Comparison of ENCODE assay signal across 20 cellular contexts in the genomic region with DNA sequence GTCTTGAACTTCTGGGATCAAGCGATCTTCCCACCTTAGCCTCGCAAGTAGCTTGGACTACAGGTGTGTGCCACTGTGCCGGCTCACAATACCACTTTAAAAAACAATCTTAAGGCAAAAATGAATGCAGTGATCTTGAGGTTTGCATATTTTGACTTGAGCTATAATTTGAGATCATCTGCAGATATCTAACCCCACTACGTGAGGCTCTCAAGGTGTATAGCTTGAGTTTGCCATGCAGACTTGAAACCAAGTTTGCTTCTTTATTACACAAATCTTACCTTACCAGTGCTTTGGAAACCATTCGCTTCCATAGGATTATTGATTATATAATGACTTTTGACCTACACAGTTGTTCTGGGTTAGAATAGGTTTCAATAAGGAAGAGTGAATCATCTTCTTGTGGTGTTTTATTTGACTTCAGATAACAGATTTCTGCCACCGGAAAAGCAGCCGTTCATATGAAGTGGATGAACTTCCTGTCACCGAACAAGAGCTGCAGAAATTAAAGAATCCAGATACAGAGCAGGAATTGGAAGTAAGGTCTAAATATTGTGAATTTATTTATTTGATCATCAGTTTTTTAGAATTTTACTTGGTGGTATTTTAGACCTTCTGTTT.
DNase-seq lines count a peak whose midpoint lies in the region; ATAC-seq, FAIRE-seq and TF ChIP-seq lines count a peak whose summit lies in the region.
"Had no signal": no experiment of that assay in that cellular context is flagged by ENCODE, and none has a peak within 500 bp of the region (broad histone marks: within the 10 kb centered on the region; RNA-seq: fewer than 3 reads in every experiment).

No MANE protein-coding gene starts in this region.

- POLR2A ChIA-PET in RWPE1 (lab: Yijun Ruan, JAX; ENCODE audit: low non-redundant PET): no interaction called here

- CTCF ChIA-PET in RWPE1 (lab: Yijun Ruan, JAX): no interaction called here

- no peak for TF ChIP-seq CTCF in neural progenitor cell (IDR thresholded peaks at IDR 0.05)
- TF ChIP-seq CTCF in RWPE1 (conservative IDR thresholded peaks at IDR 0.05; ENCODE audit: low read depth): no peak

- DNase-seq in activated T-cell treated with anti-CD3 and anti-CD28 coated beads, Interleukin-2, amount 50 U/mL, for 4 hours: no peak
- DNase-seq in activated T-cell treated with anti-CD3 and anti-CD28 coated beads for 4 hours: no peak
- peak; percentile 35 for DNase-seq in T-helper 2 cell treated with Interferon-gamma antibody and Interleukin-4, amounts not matched to agents 5 μg/mL and 100 μg/mL, for 36 hours (ENCODE audit: low spot score)
- DNase-seq in small intestine: peak; percentile 59
- no peak for DNase-seq in NCI-H2107 treated with DMSO at 0.1 percent for 48 hours (lab: John Stamatoyannopoulos, UW; ENCODE audit: unreplicated experiment)
- no peak for DNase-seq in neural progenitor cell (ENCODE audit: low spot score)
- DNase-seq in RWPE1 (ENCODE audit: low spot score): no peak
- DNase-seq: caudate nucleus; GOT3; mammary epithelial cell; NCI-H1417; NCI-H226; NK-92 treated with Interleukin-12 subunit alpha and Interleukin-12 subunit beta, amount 100 ng/mL, for 24 hours; transverse colon had no signal

- H3K9ac ChIP-seq in neural progenitor cell: no peak overlapping the region
- H3K9ac ChIP-seq: KMS-11 had no signal

- peaks cover 55% of the 10 kb centered on the region for H3K4me1 Mint-ChIP-seq in activated T-cell treated with anti-CD3 and anti-CD28 coated beads, Interleukin-2, amount 50 U/mL, for 4 hours (ENCODE audit: low read depth)
- H3K4me1 Mint-ChIP-seq in T-helper 2 cell treated with Interferon-gamma antibody and Interleukin-4, amounts not matched to agents 5 μg/mL and 100 μg/mL, for 36 hours (ENCODE audit: low read depth): peaks cover 46% of the 10 kb centered on the region
- H3K4me1 Mint-ChIP-seq in activated naive CD4-positive, alpha-beta T cell treated with anti-CD3 and anti-CD28 coated beads, Interleukin-2, amount 50 U/mL, for 24 hours: peaks cover 65% of the 10 kb centered on the region
- H3K4me1 Mint-ChIP-seq in neural progenitor cell: no peaks in the 10 kb centered on the region

- H3K27ac ChIP-seq in small intestine (ENCODE audit: low read depth in 1 of 2, low read length in 1 of 2) (peak overlapping the region; percentile 32 to 34), neural progenitor cell (no peak overlapping the region), RWPE1 (no peak overlapping the region)
- H3K27ac ChIP-seq: gastroesophageal sphincter, KMS-11 had no signal

- no peaks in the 10 kb centered on the region for H3K27me3 Mint-ChIP-seq in activated T-cell treated with anti-CD3 and anti-CD28 coated beads, Interleukin-2, amount 50 U/mL, for 4 hours (ENCODE audit: low read depth)
- no peaks in the 10 kb centered on the region for H3K27me3 Mint-ChIP-seq in T-helper 2 cell treated with Interferon-gamma antibody and Interleukin-4, amounts not matched to agents 5 μg/mL and 100 μg/mL, for 36 hours (ENCODE audit: low read depth)
- no peaks in the 10 kb centered on the region for H3K27me3 Mint-ChIP-seq in activated naive CD4-positive, alpha-beta T cell treated with anti-CD3 and anti-CD28 coated beads, Interleukin-2, amount 50 U/mL, for 24 hours
- H3K27me3 Mint-ChIP-seq in neural progenitor cell (ENCODE audit: insufficient read depth, low read depth): no peaks in the 10 kb centered on the region

- H3K4me3 Mint-ChIP-seq in activated T-cell treated with anti-CD3 and anti-CD28 coated beads, Interleukin-2, amount 50 U/mL, for 4 hours: peak overlapping the region; percentile 23
- H3K4me3 Mint-ChIP-seq in T-helper 2 cell treated with Interferon-gamma antibody and Interleukin-4, amounts not matched to agents 5 μg/mL and 100 μg/mL, for 36 hours: peak overlapping the region; percentile 41
- H3K4me3 Mint-ChIP-seq in activated naive CD4-positive, alpha-beta T cell treated with anti-CD3 and anti-CD28 coated beads, Interleukin-2, amount 50 U/mL, for 24 hours: peak overlapping the region; percentile 76
- no peak overlapping the region for H3K4me3 Mint-ChIP-seq in neural progenitor cell
- H3K4me3 Mint-ChIP-seq: neural crest cell had no signal

- no peak overlapping the region for H3K4me3 ChIP-seq in small intestine (ENCODE audit: low read depth in 1 of 2, low read length in 2 of 2)
- H3K4me3 ChIP-seq in neural progenitor cell: no peak overlapping the region
- H3K4me3 ChIP-seq: gastroesophageal sphincter, transverse colon had no signal

- peaks cover 68% of the 10 kb centered on the region for H3K36me3 Mint-ChIP-seq in activated T-cell treated with anti-CD3 and anti-CD28 coated beads, Interleukin-2, amount 50 U/mL, for 4 hours (ENCODE audit: insufficient read depth)
- peaks cover 79% of the 10 kb centered on the region for H3K36me3 Mint-ChIP-seq in T-helper 2 cell treated with Interferon-gamma antibody and Interleukin-4, amounts not matched to agents 5 μg/mL and 100 μg/mL, for 36 hours (ENCODE audit: low read depth)
- peaks cover 60% of the 10 kb centered on the region for H3K36me3 Mint-ChIP-seq in activated naive CD4-positive, alpha-beta T cell treated with anti-CD3 and anti-CD28 coated beads, Interleukin-2, amount 50 U/mL, for 24 hours
- H3K36me3 Mint-ChIP-seq in neural progenitor cell: peaks cover 57% of the 10 kb centered on the region

- H3F3A ChIP-seq in neural progenitor cell (ENCODE audit: low read depth): peaks cover 11% of the 10 kb centered on the region

- H3K4me1 ChIP-seq in small intestine (ENCODE audit: control insufficient read depth in 2 of 2, insufficient read depth in 1 of 2, low read depth in 1 of 2, low read length in 1 of 2) (peaks cover 0 to 3% of the 10 kb centered on the region in 2 donors), neural progenitor cell (peaks cover 18% of the 10 kb centered on the region)

- no peaks in the 10 kb centered on the region for H4K20me1 ChIP-seq in neural progenitor cell (ENCODE audit: low read depth)

- H3K36me3 ChIP-seq in small intestine (ENCODE audit: control insufficient read depth in 2 of 2, insufficient read depth in 2 of 2, low read length in 2 of 2): peaks cover 8 to 21% of the 10 kb centered on the region in 2 donors
- H3K36me3 ChIP-seq in neural progenitor cell: peaks cover 16% of the 10 kb centered on the region

- H3K79me2 ChIP-seq in neural progenitor cell (ENCODE audit: low read depth): no peaks in the 10 kb centered on the region

- H2AFZ ChIP-seq in neural progenitor cell (replicated peaks): no peak overlapping the region

- H3K9me3 Mint-ChIP-seq in activated T-cell treated with anti-CD3 and anti-CD28 coated beads, Interleukin-2, amount 50 U/mL, for 4 hours: peaks cover 18% of the 10 kb centered on the region
- H3K9me3 Mint-ChIP-seq in T-helper 2 cell treated with Interferon-gamma antibody and Interleukin-4, amounts not matched to agents 5 μg/mL and 100 μg/mL, for 36 hours: peaks cover 27% of the 10 kb centered on the region
- peaks cover 17% of the 10 kb centered on the region for H3K9me3 Mint-ChIP-seq in activated naive CD4-positive, alpha-beta T cell treated with anti-CD3 and anti-CD28 coated beads, Interleukin-2, amount 50 U/mL, for 24 hours
- peaks cover 15% of the 10 kb centered on the region for H3K9me3 Mint-ChIP-seq in neural progenitor cell

- 55 to 61% (median 60%) methylated on average over 8 of the region's 8 CpGs for WGBS in small intestine, 3 donors

- no peak overlapping the region for H3K4me2 ChIP-seq in neural progenitor cell
- H3K4me2 ChIP-seq: KMS-11 had no signal

- H3K9me3 ChIP-seq in small intestine (ENCODE audit: control insufficient read depth, low read depth) (no peaks in the 10 kb centered on the region), neural progenitor cell (ENCODE audit: low read depth) (no peaks in the 10 kb centered on the region)

- H3K27me3 ChIP-seq in small intestine (ENCODE audit: control insufficient read depth in 2 of 2, insufficient read depth in 2 of 2, low read length in 2 of 2) (no peaks in the 10 kb centered on the region), neural progenitor cell (no peaks in the 10 kb centered on the region)
- H3K27me3 ChIP-seq: gastroesophageal sphincter, transverse colon had no signal

- peak overlapping the region; percentile 36 for H3K27ac Mint-ChIP-seq in T-helper 2 cell treated with Interferon-gamma antibody and Interleukin-4, amounts not matched to agents 5 μg/mL and 100 μg/mL, for 36 hours
- peak overlapping the region; percentile 96 for H3K27ac Mint-ChIP-seq in activated naive CD4-positive, alpha-beta T cell treated with anti-CD3 and anti-CD28 coated beads, Interleukin-2, amount 50 U/mL, for 24 hours
- H3K27ac Mint-ChIP-seq in neural progenitor cell: no peak overlapping the region

- ATAC-seq in activated T-cell treated with anti-CD3 and anti-CD28 coated beads, Interleukin-2, amount 50 U/mL, for 4 hours: peak; percentile 47 to 62
- ATAC-seq: gastroesophageal sphincter, Right ventricle myocardium inferior had no signal

- no peak for FAIRE-seq in small intestine (lab: Jason Lieb, UNC)
- FAIRE-seq: A204.1 had no signal

Comparison
In these comparisons a context has a peak if more than half of its experiments do, and no peak if none do; other contexts are left out.
1. DNase-seq: peak in T-helper 2 cell treated with Interferon-gamma antibody and Interleukin-4, amounts not matched to agents 5 μg/mL and 100 μg/mL, for 36 hours (single experiment) and small intestine (single experiment); none in activated T-cell treated with anti-CD3 and anti-CD28 coated beads, Interleukin-2, amount 50 U/mL, for 4 hours (single experiment), activated T-cell treated with anti-CD3 and anti-CD28 coated beads for 4 hours (single experiment), NCI-H2107 treated with DMSO at 0.1 percent for 48 hours (single experiment), neural progenitor cell (single experiment) and RWPE1 (single experiment).
2. H3K27ac ChIP-seq: peak in small intestine (2 of 2); none in neural progenitor cell (single experiment) and RWPE1 (single experiment).